Comparison of ENCODE assay signal across 10 cellular contexts in the genomic region with DNA sequence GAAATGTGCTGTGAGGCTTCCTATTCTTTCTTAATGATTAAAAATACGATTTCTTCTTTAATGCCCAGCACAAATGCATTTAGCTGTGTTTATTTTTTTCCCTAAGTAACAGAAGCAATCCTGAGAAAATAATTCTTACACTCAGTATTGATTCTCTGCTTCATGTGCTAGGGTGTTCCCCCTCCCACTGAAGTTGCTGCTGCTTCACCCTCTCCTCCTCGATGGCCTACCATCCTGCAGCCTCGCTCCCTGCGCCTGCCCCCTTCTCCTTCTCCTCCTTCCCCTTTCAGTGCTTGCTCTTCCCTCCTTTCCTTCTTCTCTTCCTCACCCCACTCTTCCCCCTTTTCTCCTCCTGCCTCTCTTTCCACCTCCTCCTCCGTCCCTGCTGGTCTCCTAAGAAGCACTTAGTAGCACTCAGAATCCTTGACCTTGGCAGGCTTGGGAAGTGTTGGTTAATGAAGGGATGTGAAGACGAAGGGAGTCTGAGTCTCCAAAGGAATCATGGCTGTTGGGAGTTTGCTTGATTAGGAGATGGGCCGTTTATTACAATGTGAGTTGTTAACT.
DNase-seq lines count a peak whose midpoint lies in the region.
"Had no signal": no experiment of that assay in that cellular context is flagged by ENCODE, and none has a peak within 500 bp of the region (broad histone marks: within the 10 kb centered on the region; RNA-seq: fewer than 3 reads in every experiment).

No MANE protein-coding gene starts in this region.

- in situ Hi-C loops in ACHN (cut with HindIII; ENCODE audit: low pct_ligation_motif_present, low pct_unique_long_range_greater_than_20kb, low sequenced_read_pairs) = no loop called here

- WGBS in mesenchymal stem cell = 41% methylated on average over 6 of the region's 7 CpGs

- peaks cover 5 to 7% of the 10 kb centered on the region in 2 experiments for H3K36me3 ChIP-seq in mesenchymal stem cell (ENCODE audit: control insufficient read depth in 1 of 2, insufficient read depth in 2 of 2, low read depth in 1 of 2, low read length in 2 of 2)

- no peak overlapping the region for H2BK15ac ChIP-seq in mesenchymal stem cell (ENCODE audit: low read depth, poor library complexity, severe bottlenecking)

- H3K9me3 ChIP-seq in mesenchymal stem cell (ENCODE audit: control insufficient read depth, low read length) = no peaks in the 10 kb centered on the region

- H3K27ac Mint-ChIP-seq in activated T-helper 2 cell treated with anti-CD3 and anti-CD28 coated beads, Interferon-gamma antibody, Interleukin-2, Interleukin-4, amounts not matched to agents 10 μg/mL and 5 μg/mL and 100 μg/mL, durations not matched to agents 14 hours and 24 hours and 36 hours = peak overlapping the region; percentile 90

- H3K14ac ChIP-seq in mesenchymal stem cell (ENCODE audit: low read length in 2 of 2) = peak overlapping the region in 1 of 2 experiments; percentile 78

- no peak overlapping the region for H3K23ac ChIP-seq in mesenchymal stem cell (ENCODE audit: low read length in 2 of 2)

- H3K4me2 ChIP-seq in mesenchymal stem cell (ENCODE audit: low read length, poor library complexity, severe bottlenecking) = no peak overlapping the region

- no peak overlapping the region for H2BK5ac ChIP-seq in mesenchymal stem cell (ENCODE audit: low read depth, low read length, poor library complexity, severe bottlenecking)

- peak overlapping the region; percentile 17 to 82 for H2BK12ac ChIP-seq in mesenchymal stem cell (ENCODE audit: low read length in 2 of 2)

- H3K4me3 ChIP-seq in mesenchymal stem cell (ENCODE audit: insufficient read depth in 1 of 2, low read depth in 1 of 2, low read length in 2 of 2) = peak overlapping the region in 1 of 2 experiments; percentile 53

- H2AK5ac ChIP-seq in mesenchymal stem cell (ENCODE audit: low read length, severe bottlenecking) = no peak overlapping the region

- peaks cover 31% of the 10 kb centered on the region for H3K36me3 Mint-ChIP-seq in activated T-helper 2 cell treated with anti-CD3 and anti-CD28 coated beads, Interferon-gamma antibody, Interleukin-2, Interleukin-4, amounts not matched to agents 10 μg/mL and 5 μg/mL and 100 μg/mL, durations not matched to agents 14 hours and 24 hours and 36 hours (ENCODE audit: low read depth)

- H3K79me1 ChIP-seq in mesenchymal stem cell (replicated peaks; ENCODE audit: low read length, poor library complexity, severe bottlenecking) = peaks cover 60% of the 10 kb centered on the region

- intact Hi-C loops in activated T-helper 2 cell treated with anti-CD3 and anti-CD28 coated beads, Interferon-gamma antibody, Interleukin-2, Interleukin-4, amounts not matched to agents 10 μg/mL and 5 μg/mL and 100 μg/mL, durations not matched to agents 14 hours and 24 hours and 36 hours (cut with micrococcal nuclease) = loop anchor here (2.0 kb wide), 2 partner anchors 15 to 59 kb away; no protein-coding TSS in a partner anchor

- peak overlapping the region; percentile 64 for H3K4me3 Mint-ChIP-seq in activated T-helper 2 cell treated with anti-CD3 and anti-CD28 coated beads, Interferon-gamma antibody, Interleukin-2, Interleukin-4, amounts not matched to agents 10 μg/mL and 5 μg/mL and 100 μg/mL, durations not matched to agents 14 hours and 24 hours and 36 hours (ENCODE audit: low read depth)
- H3K4me3 Mint-ChIP-seq: CD14-positive monocyte had no signal

- no peak overlapping the region for H2AFZ ChIP-seq in mesenchymal stem cell (ENCODE audit: low read depth, low read length)

- peak overlapping the region; percentile 75 for H4K8ac ChIP-seq in mesenchymal stem cell (ENCODE audit: low read length)

- DNase-seq in stimulated activated naive CD4-positive, alpha-beta T cell treated with Interleukin-2 at 50 U/mL for 16 hours (lab: John Stamatoyannopoulos, UW) = peak; percentile 10
- DNase-seq in stimulated activated naive CD4-positive, alpha-beta T cell (lab: John Stamatoyannopoulos, UW) = no peak
- DNase-seq in activated T-helper 2 cell treated with anti-CD3 and anti-CD28 coated beads, Interferon-gamma antibody, Interleukin-2, Interleukin-4, amounts not matched to agents 10 μg/mL and 5 μg/mL and 100 μg/mL, durations not matched to agents 14 hours and 24 hours and 36 hours (ENCODE audit: low spot score) = no peak
- DNase-seq in mesenchymal stem cell = peak; percentile 57
- DNase-seq in NCI-H1048 (lab: John Stamatoyannopoulos, UW) = no peak
- no peak for DNase-seq in activated gamma-delta T cell treated with Interleukin-2 at 50 U/mL for 16 hours
- DNase-seq in iPS-NIHi11 (ENCODE audit: low spot score) = no peak
- no peak for DNase-seq in ACHN
- DNase-seq: kidney had no signal

- H3K9ac ChIP-seq in mesenchymal stem cell (ENCODE audit: low read length) = peak overlapping the region; percentile 72

- H4K91ac ChIP-seq in mesenchymal stem cell (ENCODE audit: low read length) = peak overlapping the region; percentile 64

- no peaks in the 10 kb centered on the region for H3K27me3 ChIP-seq in mesenchymal stem cell (ENCODE audit: control insufficient read depth in 1 of 2, insufficient read depth in 1 of 2, low read length in 2 of 2)

- H3K4me1 Mint-ChIP-seq in activated T-helper 2 cell treated with anti-CD3 and anti-CD28 coated beads, Interferon-gamma antibody, Interleukin-2, Interleukin-4, amounts not matched to agents 10 μg/mL and 5 μg/mL and 100 μg/mL, durations not matched to agents 14 hours and 24 hours and 36 hours (ENCODE audit: low read depth) = peaks cover 66% of the 10 kb centered on the region

- H3K27me3 Mint-ChIP-seq in activated T-helper 2 cell treated with anti-CD3 and anti-CD28 coated beads, Interferon-gamma antibody, Interleukin-2, Interleukin-4, amounts not matched to agents 10 μg/mL and 5 μg/mL and 100 μg/mL, durations not matched to agents 14 hours and 24 hours and 36 hours (ENCODE audit: low read depth) = no peaks in the 10 kb centered on the region

- H2BK120ac ChIP-seq in mesenchymal stem cell (ENCODE audit: low read depth, low read length) = no peak overlapping the region

- H3K27ac ChIP-seq in mesenchymal stem cell (ENCODE audit: low read length, poor library complexity, severe bottlenecking) = no peak overlapping the region

- H3K4me1 ChIP-seq in mesenchymal stem cell (ENCODE audit: control insufficient read depth, insufficient read depth, low read depth, low read length) = peaks cover 20% of the 10 kb centered on the region

- no peaks in the 10 kb centered on the region for H3K9me3 Mint-ChIP-seq in activated T-helper 2 cell treated with anti-CD3 and anti-CD28 coated beads, Interferon-gamma antibody, Interleukin-2, Interleukin-4, amounts not matched to agents 10 μg/mL and 5 μg/mL and 100 μg/mL, durations not matched to agents 14 hours and 24 hours and 36 hours
- H3K9me3 Mint-ChIP-seq: CD14-positive monocyte had no signal

- peak overlapping the region in 1 of 2 experiments; percentile 5 for H3K4ac ChIP-seq in mesenchymal stem cell (ENCODE audit: low read depth in 1 of 2, low read length in 2 of 2)

- peak overlapping the region; percentile 66 to 76 for H3K18ac ChIP-seq in mesenchymal stem cell (ENCODE audit: low read depth in 1 of 2, low read length in 2 of 2)

Comparison
In these comparisons a context has a peak if more than half of its experiments do, and no peak if none do; other contexts are left out.
1. DNase-seq: peak in stimulated activated naive CD4-positive, alpha-beta T cell treated with Interleukin-2 at 50 U/mL for 16 hours (single experiment) and mesenchymal stem cell (single experiment); none in stimulated activated naive CD4-positive, alpha-beta T cell (0 of 6), activated T-helper 2 cell treated with anti-CD3 and anti-CD28 coated beads, Interferon-gamma antibody, Interleukin-2, Interleukin-4, amounts not matched to agents 10 μg/mL and 5 μg/mL and 100 μg/mL, durations not matched to agents 14 hours and 24 hours and 36 hours (single experiment), NCI-H1048 (single experiment), activated gamma-delta T cell treated with Interleukin-2 at 50 U/mL for 16 hours (single experiment), iPS-NIHi11 (single experiment) and ACHN (single experiment).